12 cellular contexts compared by ENCODE assay signal in genomic region chr2:235577404-235578330, GRCh38.
A peak's percentile ranks its signal among the peaks of the same experiment; 100 is the strongest.
DNase-seq lines count a peak whose midpoint lies in the region; ATAC-seq and TF ChIP-seq lines count a peak whose summit lies in the region.
"Had no signal": no experiment of that assay in that cellular context is flagged by ENCODE, and none has a peak within 500 bp of the region (broad histone marks: within the 10 kb centered on the region; RNA-seq: fewer than 3 reads in every experiment).

No MANE protein-coding gene starts in this region.

- H3K27ac ChIP-seq in muscle layer of duodenum (ENCODE audit: low read length): no peak overlapping the region
- no peak overlapping the region for H3K27ac ChIP-seq in upper lobe of right lung
- H3K27ac ChIP-seq: 22Rv1 had no signal

- peak; percentile 61 for DNase-seq in NCI-H1436 (lab: John Stamatoyannopoulos, UW)
- no peak for DNase-seq in NCI-H1436 treated with DMSO at 0.1 percent for 48 hours (lab: John Stamatoyannopoulos, UW)
- peak; percentile 74 for DNase-seq in fibroblast of peridontal ligament (ENCODE audit: extremely low read depth)
- DNase-seq in upper lobe of right lung: no peak
- no peak for DNase-seq in activated CD4-positive, alpha-beta T cell treated with anti-CD3 and anti-CD28 coated beads for 48 hours
- DNase-seq in NCI-H748 treated with DMSO at 0.1 percent for 48 hours (lab: John Stamatoyannopoulos, UW): no peak
- DNase-seq: activated CD4-positive, alpha-beta T cell treated with anti-CD3 and anti-CD28 coated beads, Interleukin-2, amount 10 ng/mL, durations not matched to agents 7 days and 5 days; OCI-M1 had no signal

- H3K4me3 ChIP-seq in muscle layer of duodenum (ENCODE audit: low read depth in 1 of 2, low read length in 2 of 2) (peak overlapping the region; percentile 5 to 32), upper lobe of right lung (no peak overlapping the region)
- H3K4me3 ChIP-seq: lung had no signal

- H3K36me3 ChIP-seq in muscle layer of duodenum (ENCODE audit: control insufficient read depth in 1 of 2, insufficient read depth in 2 of 2, low read length in 2 of 2): no peaks in the 10 kb centered on the region
- H3K36me3 ChIP-seq in upper lobe of right lung: no peaks in the 10 kb centered on the region

- peaks cover 0 to 12% of the 10 kb centered on the region in 2 donors for H3K4me1 ChIP-seq in muscle layer of duodenum (ENCODE audit: control insufficient read depth in 1 of 2, insufficient read depth in 2 of 2, low read length in 2 of 2)
- H3K4me1 ChIP-seq in upper lobe of right lung: peaks cover 8% of the 10 kb centered on the region

- ATAC-seq in upper lobe of right lung: peak; percentile 17
- ATAC-seq in GM19452 (IDR thresholded peaks at IDR 0.05; ENCODE audit: unreplicated experiment): no peak

- H3K9me3 ChIP-seq in muscle layer of duodenum (ENCODE audit: control insufficient read depth in 1 of 2, low read length in 2 of 2): no peaks in the 10 kb centered on the region
- H3K9me3 ChIP-seq in upper lobe of right lung: no peaks in the 10 kb centered on the region

- intact Hi-C loops in upper lobe of right lung (cut with DNase I): no loop called here

- no peak for TF ChIP-seq CTCF in upper lobe of right lung (IDR thresholded peaks at IDR 0.05)

- H3K27me3 ChIP-seq in muscle layer of duodenum (ENCODE audit: low read depth, low read length) (no peaks in the 10 kb centered on the region), upper lobe of right lung (no peaks in the 10 kb centered on the region)

Comparison
In these comparisons a context has a peak if more than half of its experiments do, and no peak if none do; other contexts are left out.
1. DNase-seq: peak in NCI-H1436 (single experiment) and fibroblast of peridontal ligament (single experiment); none in NCI-H1436 treated with DMSO at 0.1 percent for 48 hours (single experiment), upper lobe of right lung (single experiment), activated CD4-positive, alpha-beta T cell treated with anti-CD3 and anti-CD28 coated beads for 48 hours (single experiment) and NCI-H748 treated with DMSO at 0.1 percent for 48 hours (single experiment).